Comparison of ENCODE assay signal across 1 cellular context in genomic region chr1:59539961-59540681, GRCh38.
TF ChIP-seq lines count a peak whose summit lies in the region.

No MANE protein-coding gene starts in this region.

TF ChIP-seq in liver, 16 proteins besides CTCF, POLR2A, EP300 and RAD21 (continued from another document):
- TF ChIP-seq ZBTB33 (IDR thresholded peaks at IDR 0.05) = peak; percentile 39
- no peak for TF ChIP-seq GABPA (IDR thresholded peaks at IDR 0.05 in 1 of 2, conservative IDR thresholded peaks at IDR 0.05 in 1 of 2)
